ENCODE assay signal across 19 cellular contexts in genomic region chr19:16859626-16860025, GRCh38. TPM values are rescaled to one million over a fixed set of nuclear protein-coding genes. Genes with fewer than 3 reads are reported as not detected.
DNase-seq lines count a peak whose midpoint lies in the region; ATAC-seq and TF ChIP-seq lines count a peak whose summit lies in the region.
"Had no signal": no experiment of that assay in that cellular context is flagged by ENCODE, and none has a peak within 500 bp of the region (broad histone marks: within the 10 kb centered on the region; RNA-seq: fewer than 3 reads in every experiment).

No MANE protein-coding gene starts in this region.

- POLR2A ChIA-PET in RWPE1 (lab: Yijun Ruan, JAX; ENCODE audit: low non-redundant PET) = no interaction called here

- H3K4me1 Mint-ChIP-seq in GM23338 (no peaks in the 10 kb centered on the region), nephron progenitor cell (peaks cover 8% of the 10 kb centered on the region), osteocyte (ENCODE audit: unreplicated experiment) (peaks cover 10% of the 10 kb centered on the region)
- H3K4me1 Mint-ChIP-seq in stimulated activated memory B cell treated with anti-CD40 and anti-IgM and Interleukin-4, amounts not matched to agents 10 μg/mL and 1 μg/mL and 100 μg/mL, for 72 hours = peaks cover 12% of the 10 kb centered on the region

- DNase-seq in GM23338 (ENCODE audit: low spot score) (no peak), RWPE1 (ENCODE audit: low spot score) (no peak), nephron progenitor cell (no peak), osteocyte (ENCODE audit: extremely low spot score, unreplicated experiment) (no peak)
- DNase-seq: Caco-2; CD4-positive, CD25-positive, alpha-beta regulatory T cell; CD8-positive, alpha-beta T cell; DMS153; DND-41; GOT3; HCEC 1CT had no signal

- H3K27ac Mint-ChIP-seq in GM23338 (0 out of 2 replicates have a peak overlapping the region, but pooled peaks have one; percentile 23), nephron progenitor cell (peak overlapping the region; percentile 46), osteocyte (ENCODE audit: unreplicated experiment) (peak overlapping the region; percentile 31)
- no peak overlapping the region for H3K27ac Mint-ChIP-seq in stimulated activated memory B cell treated with anti-CD40 and anti-IgM and Interleukin-4, amounts not matched to agents 10 μg/mL and 1 μg/mL and 100 μg/mL, for 72 hours
- H3K27ac Mint-ChIP-seq: B cell; CD4-positive, CD25-positive, alpha-beta regulatory T cell; CD8-positive, alpha-beta T cell had no signal

- peaks cover 7% of the 10 kb centered on the region for H4K20me1 ChIP-seq in GM23338 (replicated peaks; ENCODE audit: insufficient read depth)

- peaks cover 6% of the 10 kb centered on the region for H3K27me3 Mint-ChIP-seq in GM23338 (ENCODE audit: insufficient read depth, low read depth, poor library complexity)
- no peaks in the 10 kb centered on the region for H3K27me3 Mint-ChIP-seq in nephron progenitor cell (ENCODE audit: low read depth, poor library complexity)
- H3K27me3 Mint-ChIP-seq in osteocyte (ENCODE audit: unreplicated experiment) = no peaks in the 10 kb centered on the region
- no peaks in the 10 kb centered on the region for H3K27me3 Mint-ChIP-seq in stimulated activated memory B cell treated with anti-CD40 and anti-IgM and Interleukin-4, amounts not matched to agents 10 μg/mL and 1 μg/mL and 100 μg/mL, for 72 hours
- H3K27me3 Mint-ChIP-seq: B cell; CD4-positive, CD25-positive, alpha-beta regulatory T cell had no signal

- CTCF ChIA-PET in RWPE1 (lab: Yijun Ruan, JAX) = no interaction called here

- TF ChIP-seq CTCF in GM23338 (conservative IDR thresholded peaks at IDR 0.05; ENCODE audit: low read depth in 2 of 2) (no peak), RWPE1 (conservative IDR thresholded peaks at IDR 0.05; ENCODE audit: low read depth) (no peak), nephron progenitor cell (IDR thresholded peaks at IDR 0.05) (no peak), osteocyte (IDR thresholded peaks at IDR 0.05) (no peak)

- H3K79me2 ChIP-seq in GM23338 (replicated peaks; ENCODE audit: insufficient read depth) = no peaks in the 10 kb centered on the region

- ATAC-seq in GM23338 (no peak), HG02884 (IDR thresholded peaks at IDR 0.05; ENCODE audit: unreplicated experiment) (no peak), GM21825 (IDR thresholded peaks at IDR 0.05; ENCODE audit: unreplicated experiment) (no peak)
- no peak for ATAC-seq in stimulated activated memory B cell treated with anti-CD40 and anti-IgM and Interleukin-4, amounts not matched to agents 10 μg/mL and 1 μg/mL and 100 μg/mL, for 72 hours
- ATAC-seq: CD8-positive, alpha-beta T cell had no signal

- H3K9me3 Mint-ChIP-seq in GM23338 (no peaks in the 10 kb centered on the region), nephron progenitor cell (no peaks in the 10 kb centered on the region), osteocyte (ENCODE audit: unreplicated experiment) (no peaks in the 10 kb centered on the region)
- H3K9me3 Mint-ChIP-seq in stimulated activated memory B cell treated with anti-CD40 and anti-IgM and Interleukin-4, amounts not matched to agents 10 μg/mL and 1 μg/mL and 100 μg/mL, for 72 hours = no peaks in the 10 kb centered on the region
- H3K9me3 Mint-ChIP-seq: CD4-positive, CD25-positive, alpha-beta regulatory T cell; CD8-positive, alpha-beta T cell had no signal

- H3F3A ChIP-seq in GM23338 (replicated peaks; ENCODE audit: low read depth) = no peaks in the 10 kb centered on the region

- H3K36me3 Mint-ChIP-seq in GM23338 (ENCODE audit: low read depth) (peaks cover 45% of the 10 kb centered on the region), nephron progenitor cell (ENCODE audit: low read depth) (peaks cover 54% of the 10 kb centered on the region), osteocyte (ENCODE audit: unreplicated experiment) (peaks cover 32% of the 10 kb centered on the region)
- peaks cover 61% of the 10 kb centered on the region for H3K36me3 Mint-ChIP-seq in stimulated activated memory B cell treated with anti-CD40 and anti-IgM and Interleukin-4, amounts not matched to agents 10 μg/mL and 1 μg/mL and 100 μg/mL, for 72 hours

- H3K36me3 ChIP-seq in GM23338 (ENCODE audit: insufficient read depth) = peaks cover 8% of the 10 kb centered on the region

- H3K27me3 ChIP-seq in GM23338 (ENCODE audit: insufficient read depth) = no peaks in the 10 kb centered on the region
- H3K27me3 ChIP-seq: BLaER1 had no signal

- no peak overlapping the region for H3K27ac ChIP-seq in GM23338 (ENCODE audit: low read depth)
- peak overlapping the region; percentile 0; the same call in 1 of the 2 replicates for H3K27ac ChIP-seq in RWPE1
- H3K27ac ChIP-seq: 22Rv1, C4-2B had no signal

- H3K4me2 ChIP-seq in GM23338 = no peak overlapping the region
- H3K4me2 ChIP-seq: BLaER1 had no signal

- no peak overlapping the region for H2AFZ ChIP-seq in GM23338

- H3K4me1 ChIP-seq in GM23338 (ENCODE audit: insufficient read depth) = no peaks in the 10 kb centered on the region
- H3K4me1 ChIP-seq: Caco-2 had no signal

- H3K9me2 ChIP-seq in GM23338 (ENCODE audit: insufficient read depth) = no peaks in the 10 kb centered on the region

- no peak overlapping the region; the same call in 2 of the 3 replicates for H3K4me3 Mint-ChIP-seq in GM23338
- H3K4me3 Mint-ChIP-seq in nephron progenitor cell = no peak overlapping the region
- no peak overlapping the region for H3K4me3 Mint-ChIP-seq in osteocyte (ENCODE audit: unreplicated experiment)
- no peak overlapping the region for H3K4me3 Mint-ChIP-seq in stimulated activated memory B cell treated with anti-CD40 and anti-IgM and Interleukin-4, amounts not matched to agents 10 μg/mL and 1 μg/mL and 100 μg/mL, for 72 hours
- H3K4me3 Mint-ChIP-seq: B cell; CD4-positive, CD25-positive, alpha-beta regulatory T cell; CD8-positive, alpha-beta T cell had no signal

- no peak overlapping the region for H3K4me3 ChIP-seq in GM23338
- H3K4me3 ChIP-seq: BLaER1 had no signal

TF ChIP-seq in GM23338, 12 proteins besides CTCF, POLR2A, EP300 and RAD21:
- no peak for TF ChIP-seq STAT1 (IDR thresholded peaks at IDR 0.05; ENCODE audit: unreplicated experiment)
- no peak for TF ChIP-seq JUNB (IDR thresholded peaks at IDR 0.05; ENCODE audit: unreplicated experiment)
- TF ChIP-seq CREB1 (CRISPR knock-in tag; IDR thresholded peaks at IDR 0.05; ENCODE audit: low read depth) = no peak
TF ChIP-seq in GM23338: peak in this region for 0.

RNA-seq across cellular contexts. Expression of gene F2RL3, which starts 29.2 kb away (rescaled TPM):
- total RNA-seq in GM23338 (2014; rRNA removed; shearing (Covaris generic)) = not detected in 2 replicates
- polyA plus RNA-seq in GM23338 (2016; fragmentation: Nextera tagmentation; extraction: Ambion mirVana) = 0.14 TPM in 1 of 2 replicates, not detected in the other
- 0.08 TPM in 1 of 2 replicates, not detected in the other for total RNA-seq in osteocyte
- total RNA-seq: Caco-2; CD8-positive, alpha-beta T cell had no signal
- polyA plus RNA-seq: AG04450; CD4-positive, CD25-positive, alpha-beta regulatory T cell had no signal

RNA-seq across cellular contexts. Expression of gene SIN3B, which starts 30.4 kb away (rescaled TPM):
- 68.6 and 80.0 TPM in 2 replicates for total RNA-seq in GM23338 (2014; rRNA removed; shearing (Covaris generic))
- 36.0 and 37.6 TPM in 2 replicates for polyA plus RNA-seq in GM23338 (2016; fragmentation: Nextera tagmentation; extraction: Ambion mirVana)
- 75.3 and 80.0 TPM in 2 replicates for total RNA-seq in osteocyte
